ENCODE assay signal across 8 cellular contexts in the genomic region with DNA sequence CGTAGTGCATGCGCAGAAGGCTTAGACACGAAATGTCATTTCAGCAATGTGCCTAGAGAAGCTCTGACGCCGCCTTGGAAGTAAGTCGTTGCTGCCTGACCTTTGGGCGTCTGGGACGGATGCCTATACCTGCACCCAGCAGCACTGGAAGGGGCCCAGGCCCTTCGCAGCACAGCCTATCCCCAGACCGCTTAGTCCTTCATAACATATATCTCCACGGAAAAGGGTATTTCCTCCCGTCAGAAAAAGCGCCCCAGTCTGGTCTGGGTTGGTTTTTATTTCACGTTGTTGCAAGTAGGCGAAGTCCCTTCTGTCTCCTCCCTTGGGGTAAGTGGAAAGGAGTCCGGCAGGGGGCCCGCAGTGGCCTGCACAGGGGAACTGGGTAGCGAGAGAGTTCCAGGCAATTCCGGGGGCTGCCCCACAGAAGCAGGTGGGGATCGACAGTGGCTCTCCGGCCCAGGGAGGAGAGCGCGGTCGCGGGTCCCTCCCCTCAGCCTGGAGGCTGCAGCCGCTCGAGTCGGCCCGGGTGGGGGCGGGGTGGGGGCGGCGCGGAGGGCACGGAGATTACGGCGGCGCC. TPM values are rescaled to one million over a fixed set of nuclear protein-coding genes. Genes with fewer than 3 reads are reported as not detected.
A peak's percentile ranks its signal among the peaks of the same experiment; 100 is the strongest.
DNase-seq lines count a peak whose midpoint lies in the region; ATAC-seq and TF ChIP-seq lines count a peak whose summit lies in the region.

No MANE protein-coding gene starts in this region.

- ATAC-seq in Right ventricle myocardium inferior (peak; percentile 66), aorta (ENCODE audit: low FRiP score) (no peak), GM19351 (IDR thresholded peaks at IDR 0.05; ENCODE audit: unreplicated experiment) (no peak), HG03520 (IDR thresholded peaks at IDR 0.05; ENCODE audit: unreplicated experiment) (no peak)

- 6 to 13% methylated on average over 15 to 33 of the region's 37 CpGs for WGBS in mesodermal cell (ENCODE audit: insufficient coverage in 2 of 2), 2 experiments
- 14 to 19% methylated on average over 33 to 37 of the region's 37 CpGs for WGBS in aorta, 2 donors

- no peaks in the 10 kb centered on the region for H3K36me3 ChIP-seq in mesodermal cell (ENCODE audit: control insufficient read depth, insufficient read depth, low read length)
- H3K36me3 ChIP-seq in aorta (ENCODE audit: control insufficient read depth in 1 of 2, insufficient read depth in 2 of 2, low read length in 1 of 2) = no peaks in the 10 kb centered on the region

- H3K4me1 ChIP-seq in mesodermal cell (ENCODE audit: control insufficient read depth, insufficient read depth, low read length, poor library complexity, severe bottlenecking) = no peaks in the 10 kb centered on the region
- H3K4me1 ChIP-seq in aorta (ENCODE audit: control insufficient read depth in 1 of 2, insufficient read depth in 2 of 2, low read length in 2 of 2) = no peaks in the 10 kb centered on the region

- peak; percentile 64 for DNase-seq in Right ventricle myocardium inferior (ENCODE audit: missing footprints)
- DNase-seq in cardiac septum (ENCODE audit: low spot score) = no peak
- no peak for DNase-seq in coronary artery (ENCODE audit: low spot score)
- DNase-seq in aorta = peak in 1 of 2 donors; percentile 70
- no peak for DNase-seq in NK-92 treated with Interleukin-12 subunit alpha and Interleukin-12 subunit beta, amount 100 ng/mL, for 24 hours (lab: John Stamatoyannopoulos, UW)

- H3K27me3 ChIP-seq in aorta (ENCODE audit: control insufficient read depth in 1 of 2, insufficient read depth in 2 of 2, low read length in 1 of 2) = no peaks in the 10 kb centered on the region

- H3K4me3 ChIP-seq in coronary artery = peak overlapping the region; percentile 74
- H3K4me3 ChIP-seq in mesodermal cell (ENCODE audit: extremely low read depth, insufficient read depth, low read length, poor library complexity, severe bottlenecking) = peak overlapping the region; percentile 46
- H3K4me3 ChIP-seq in aorta (ENCODE audit: low read length in 2 of 2) = peak overlapping the region; percentile 1 to 54

- H3K9me3 ChIP-seq in mesodermal cell (ENCODE audit: control insufficient read depth, low read length) (no peaks in the 10 kb centered on the region), aorta (ENCODE audit: control insufficient read depth, low read length) (peaks cover 2% of the 10 kb centered on the region)

- peak overlapping the region in 1 of 2 donors; percentile 32 for H3K27ac ChIP-seq in coronary artery
- H3K27ac ChIP-seq in mesodermal cell (ENCODE audit: low read depth, low read length, severe bottlenecking) = no peak overlapping the region
- H3K27ac ChIP-seq in aorta (ENCODE audit: low read depth in 1 of 2, low read length in 2 of 2) = no peak overlapping the region

- intact Hi-C loops in Right ventricle myocardium inferior (cut with DNase I) (loop anchor here (5.0 to 10.0 kb wide), 5 partner anchors 53 to 312 kb away; no protein-coding TSS in a partner anchor), cardiac septum (cut with DNase I) (loop anchor here (5.0 to 10.0 kb wide), 6 partner anchors 53 to 276 kb away; no protein-coding TSS in a partner anchor), aorta (cut with DNase I) (no loop called here)

- TF ChIP-seq CTCF in coronary artery (IDR thresholded peaks at IDR 0.05) = no peak

RNA-seq across cellular contexts. Expression of a gene that starts 0.6 kb away (rescaled TPM):
- total RNA-seq in Right ventricle myocardium inferior (19.5 TPM), cardiac septum (24.2 TPM), aorta (1 to 10 TPM; 1.7 to 4.4 TPM)
- 0.88 TPM for polyA plus RNA-seq in mesodermal cell (2013, experiment 1 of 2)
- polyA plus RNA-seq in mesodermal cell (2013, experiment 2 of 2) = 0.66 TPM
- polyA plus RNA-seq in aorta = not detected

Comparison
In these comparisons a context has a peak if more than half of its experiments do, and no peak if none do; other contexts are left out.
1. intact Hi-C loops: an anchor here in Right ventricle myocardium inferior (5.0 to 10.0 kb wide) and cardiac septum (5.0 to 10.0 kb wide); none called in aorta.